1 cellular context compared by ENCODE assay signal in genomic region chr6:114055758-114056157, GRCh38.
TF ChIP-seq lines count a peak whose summit lies in the region.

No MANE protein-coding gene starts in this region.

TF ChIP-seq in GM23338, 12 proteins besides CTCF, POLR2A, EP300 and RAD21 (continued from another document):
- TF ChIP-seq ZNF462 (CRISPR knock-in tag; IDR thresholded peaks at IDR 0.05), result no peak
- TF ChIP-seq STAT1 (IDR thresholded peaks at IDR 0.05; ENCODE audit: unreplicated experiment), result no peak
- no peak for TF ChIP-seq ZNF331 (CRISPR knock-in tag; IDR thresholded peaks at IDR 0.05; ENCODE audit: low read depth)
- no peak for TF ChIP-seq ZNF114 (CRISPR knock-in tag; IDR thresholded peaks at IDR 0.05)
- TF ChIP-seq EZH2phosphoT487 (IDR thresholded peaks at IDR 0.05; ENCODE audit: unreplicated experiment), result no peak
- TF ChIP-seq REST (IDR thresholded peaks at IDR 0.05; ENCODE audit: unreplicated experiment), result no peak
- TF ChIP-seq POLR2AphosphoS5 (IDR thresholded peaks at IDR 0.05; ENCODE audit: low read depth), result no peak
- no peak for TF ChIP-seq JUNB (IDR thresholded peaks at IDR 0.05; ENCODE audit: unreplicated experiment)
- no peak for TF ChIP-seq CREB1 (CRISPR knock-in tag; IDR thresholded peaks at IDR 0.05; ENCODE audit: low read depth)
- no peak for TF ChIP-seq NANOG (IDR thresholded peaks at IDR 0.05; ENCODE audit: borderline replicate concordance)
